In the genomic region with DNA sequence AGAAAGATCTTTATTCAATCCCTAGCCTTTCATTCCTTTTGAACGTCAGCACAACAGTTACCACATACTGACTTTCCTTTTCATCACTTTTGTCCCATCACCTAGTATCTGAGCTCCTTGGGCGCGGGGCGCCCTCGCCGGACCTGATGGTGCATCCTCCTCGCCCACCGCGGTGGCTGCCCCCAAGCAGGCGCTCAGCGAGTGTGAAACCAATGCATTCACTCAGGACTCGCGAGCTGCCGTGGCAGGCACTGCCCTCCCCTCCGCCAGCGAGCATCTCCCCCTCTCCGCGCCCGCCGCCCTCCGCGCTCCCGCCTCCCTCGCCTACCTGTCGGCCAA, we compare ENCODE assay signal across 9 cellular contexts. TPM values are rescaled to one million over a fixed set of nuclear protein-coding genes. Genes with fewer than 3 reads are reported as not detected.
A peak's percentile ranks its signal among the peaks of the same experiment; 100 is the strongest.
DNase-seq lines count a peak whose midpoint lies in the region; ATAC-seq, FAIRE-seq and TF ChIP-seq lines count a peak whose summit lies in the region.
"Had no signal": no experiment of that assay in that cellular context is flagged by ENCODE, and none has a peak within 500 bp of the region (broad histone marks: within the 10 kb centered on the region; RNA-seq: fewer than 3 reads in every experiment).

No MANE protein-coding gene starts in this region.

- peaks cover 15 to 25% of the 10 kb centered on the region in 2 donors for H3K36me3 Mint-ChIP-seq in CD4-positive, alpha-beta memory T cell
- peaks cover 39% of the 10 kb centered on the region for H3K36me3 Mint-ChIP-seq in activated T-helper 2 cell treated with anti-CD3 and anti-CD28 coated beads, Interferon-gamma antibody, Interleukin-2, Interleukin-4, amounts not matched to agents 10 μg/mL and 5 μg/mL and 100 μg/mL, durations not matched to agents 14 hours and 24 hours and 36 hours (ENCODE audit: low read depth)

- intact Hi-C loops in CD4-positive, alpha-beta memory T cell (cut with micrococcal nuclease), result no loop called here
- intact Hi-C loops in activated T-helper 2 cell treated with anti-CD3 and anti-CD28 coated beads, Interferon-gamma antibody, Interleukin-2, Interleukin-4, amounts not matched to agents 10 μg/mL and 5 μg/mL and 100 μg/mL, durations not matched to agents 14 hours and 24 hours and 36 hours (cut with micrococcal nuclease), result loop anchor here (2.0 to 10.0 kb wide), 3 partner anchors 54 to 150 kb away; partner anchors contain the start of genes ACLY, DNAJC7 and HAP1

- CTCF ChIA-PET in CD4-positive, alpha-beta memory T cell (lab: Charles Lee; ENCODE audit: partially characterized antibody), result interaction anchor here (1.1 to 2.5 kb wide), 3 partner anchors 53 to 155 kb away, joined by 3 to 8 read pairs (median 6); partner anchors contain the start of genes NKIRAS2 and P3H4
- CTCF ChIA-PET in HEK293T (lab: Yijun Ruan, JAX), result interaction anchor here (0.7 to 1.7 kb wide), 4 partner anchors 15 to 168 kb away, joined by 3 to 5 read pairs (median 4); partner anchors contain the start of gene JUP

- H3K4me1 Mint-ChIP-seq in CD4-positive, alpha-beta memory T cell, result peaks cover 11 to 37% (median 23%) of the 10 kb centered on the region in 4 donors
- H3K4me1 Mint-ChIP-seq in activated T-helper 2 cell treated with anti-CD3 and anti-CD28 coated beads, Interferon-gamma antibody, Interleukin-2, Interleukin-4, amounts not matched to agents 10 μg/mL and 5 μg/mL and 100 μg/mL, durations not matched to agents 14 hours and 24 hours and 36 hours (ENCODE audit: low read depth), result peaks cover 41% of the 10 kb centered on the region

- H3K9me3 Mint-ChIP-seq in CD4-positive, alpha-beta memory T cell, result peaks cover 0 to 1% (median 0%) of the 10 kb centered on the region in 8 donors
- H3K9me3 Mint-ChIP-seq in activated T-helper 2 cell treated with anti-CD3 and anti-CD28 coated beads, Interferon-gamma antibody, Interleukin-2, Interleukin-4, amounts not matched to agents 10 μg/mL and 5 μg/mL and 100 μg/mL, durations not matched to agents 14 hours and 24 hours and 36 hours, result no peaks in the 10 kb centered on the region

- peak overlapping the region; percentile 26 to 78 for H3K4me3 ChIP-seq in CD4-positive, alpha-beta memory T cell (ENCODE audit: low read length in 2 of 2)
- H3K4me3 ChIP-seq in HFF-Myc (replicated peaks; ENCODE audit: low read depth, low read length), result peak overlapping the region; percentile 92

- peaks cover 46% of the 10 kb centered on the region for H3K4me1 ChIP-seq in CD4-positive, alpha-beta memory T cell (ENCODE audit: insufficient read depth, low read length)

- H3K27ac Mint-ChIP-seq in CD4-positive, alpha-beta memory T cell, result no peak overlapping the region
- H3K27ac Mint-ChIP-seq in activated T-helper 2 cell treated with anti-CD3 and anti-CD28 coated beads, Interferon-gamma antibody, Interleukin-2, Interleukin-4, amounts not matched to agents 10 μg/mL and 5 μg/mL and 100 μg/mL, durations not matched to agents 14 hours and 24 hours and 36 hours, result no peak overlapping the region

- no peaks in the 10 kb centered on the region for H3K27me3 Mint-ChIP-seq in CD4-positive, alpha-beta memory T cell
- no peaks in the 10 kb centered on the region for H3K27me3 Mint-ChIP-seq in activated T-helper 2 cell treated with anti-CD3 and anti-CD28 coated beads, Interferon-gamma antibody, Interleukin-2, Interleukin-4, amounts not matched to agents 10 μg/mL and 5 μg/mL and 100 μg/mL, durations not matched to agents 14 hours and 24 hours and 36 hours (ENCODE audit: low read depth)

- no peak overlapping the region for H3K4me3 Mint-ChIP-seq in CD4-positive, alpha-beta memory T cell
- H3K4me3 Mint-ChIP-seq in activated T-helper 2 cell treated with anti-CD3 and anti-CD28 coated beads, Interferon-gamma antibody, Interleukin-2, Interleukin-4, amounts not matched to agents 10 μg/mL and 5 μg/mL and 100 μg/mL, durations not matched to agents 14 hours and 24 hours and 36 hours (ENCODE audit: low read depth), result no peak overlapping the region

- peak overlapping the region; percentile 71 for H3K27ac ChIP-seq in CD4-positive, alpha-beta memory T cell (ENCODE audit: low read depth, low read length)

- POLR2A ChIA-PET in CD4-positive, alpha-beta memory T cell (lab: Charles Lee; ENCODE audit: partially characterized antibody), result interaction anchor here (0.6 to 3.3 kb wide), 19 partner anchors 13 to 1524 kb away, joined by 3 to 25 read pairs (median 5); partner anchors contain the start of genes ACLY, CNP, DHX58 and DNAJC7
- POLR2A ChIA-PET in HEK293T (lab: Yijun Ruan, JAX), result interaction anchor here (0.6 to 3.9 kb wide), 25 partner anchors 9 to 176 kb away, joined by 3 to 36 read pairs (median 5); partner anchors contain the start of genes DNAJC7, EIF1, FKBP10 and JUP

- ATAC-seq in HG03521 (IDR thresholded peaks at IDR 0.05; ENCODE audit: unreplicated experiment), result no peak

- no peaks in the 10 kb centered on the region for H3K27me3 ChIP-seq in CD4-positive, alpha-beta memory T cell (ENCODE audit: insufficient read depth, low read length)

- peak; percentile 52 for FAIRE-seq in urothelium cell line (lab: Jason Lieb, UNC)

- peaks cover 7% of the 10 kb centered on the region for H3K36me3 ChIP-seq in CD4-positive, alpha-beta memory T cell (ENCODE audit: insufficient read depth, low read length)

- no peaks in the 10 kb centered on the region for H3K9me3 ChIP-seq in CD4-positive, alpha-beta memory T cell (ENCODE audit: control insufficient read depth in 1 of 2, low read length in 2 of 2)

- no peak for TF ChIP-seq CTCF in HFF-Myc (IDR thresholded peaks at IDR 0.05; ENCODE audit: low read depth, low read length, missing control alignments)

- no peak for DNase-seq in CD4-positive, alpha-beta memory T cell
- DNase-seq in HFF-Myc (ENCODE audit: extremely low read depth, low read depth) (no peak), iris pigment epithelial cell (ENCODE audit: low read depth) (peak; percentile 17), urothelium cell line (ENCODE audit: low spot score) (no peak), HEK293T (ENCODE audit: extremely low spot score) (no peak), H4 (ENCODE audit: low spot score) (no peak)
- peak; percentile 56 for DNase-seq in activated T-helper 2 cell treated with anti-CD3 and anti-CD28 coated beads, Interferon-gamma antibody, Interleukin-2, Interleukin-4, amounts not matched to agents 10 μg/mL and 5 μg/mL and 100 μg/mL, durations not matched to agents 14 hours and 24 hours and 36 hours (ENCODE audit: low spot score)

TF ChIP-seq in HEK293T, 16 proteins besides CTCF, POLR2A, EP300 and RAD21:
- TF ChIP-seq BHLHE40 (IDR thresholded peaks at IDR 0.05; ENCODE audit: borderline replicate concordance), result no peak
- no peak for TF ChIP-seq ELF4 (IDR thresholded peaks at IDR 0.05)
- no peak for TF ChIP-seq LEF1 (IDR thresholded peaks at IDR 0.05; ENCODE audit: borderline replicate concordance)
- no peak for TF ChIP-seq L3MBTL2 (conservative IDR thresholded peaks at IDR 0.05)
- TF ChIP-seq SP1 (IDR thresholded peaks at IDR 0.05), result no peak
- no peak for TF ChIP-seq NFRKB (IDR thresholded peaks at IDR 0.05)
- no peak for TF ChIP-seq FOXK2 (IDR thresholded peaks at IDR 0.05)
- no peak for TF ChIP-seq CTBP1 (IDR thresholded peaks at IDR 0.05; ENCODE audit: borderline replicate concordance)
- no peak for TF ChIP-seq ARNT (IDR thresholded peaks at IDR 0.05)
- TF ChIP-seq FOXM1 (IDR thresholded peaks at IDR 0.05; ENCODE audit: borderline replicate concordance), result no peak
- no peak for TF ChIP-seq TARDBP (IDR thresholded peaks at IDR 0.05)
- TF ChIP-seq ZNF384 (IDR thresholded peaks at IDR 0.05), result no peak
- no peak for TF ChIP-seq HDGF (IDR thresholded peaks at IDR 0.05; ENCODE audit: borderline replicate concordance)
- TF ChIP-seq SUZ12 (IDR thresholded peaks at IDR 0.05), result no peak
- no peak for TF ChIP-seq FOXA1 (IDR thresholded peaks at IDR 0.05)
- no peak for TF ChIP-seq PKNOX1 (IDR thresholded peaks at IDR 0.05)

RNA-seq across cellular contexts. Expression of gene KLHL11, which starts 0.8 kb away (rescaled TPM):
- total RNA-seq in CD4-positive, alpha-beta memory T cell, result 10 to 100 TPM; 20.6 to 20.8 TPM
- 1 to 10 TPM; 1.0 to 7.6 TPM for polyA plus RNA-seq in CD4-positive, alpha-beta memory T cell
- 44.3 and 46.0 TPM in 2 replicates for total RNA-seq in activated T-helper 2 cell treated with anti-CD3 and anti-CD28 coated beads, Interferon-gamma antibody, Interleukin-2, Interleukin-4, amounts not matched to agents 10 μg/mL and 5 μg/mL and 100 μg/mL, durations not matched to agents 14 hours and 24 hours and 36 hours
- total RNA-seq in H4 (2014; rRNA removed; shearing (Covaris generic)), result 14.2 and 14.3 TPM in 2 replicates

RNA-seq across cellular contexts. Expression of gene KLHL10, which starts 26.8 kb away (rescaled TPM):
- not detected for total RNA-seq in CD4-positive, alpha-beta memory T cell
- not detected for polyA plus RNA-seq in CD4-positive, alpha-beta memory T cell
- total RNA-seq in activated T-helper 2 cell treated with anti-CD3 and anti-CD28 coated beads, Interferon-gamma antibody, Interleukin-2, Interleukin-4, amounts not matched to agents 10 μg/mL and 5 μg/mL and 100 μg/mL, durations not matched to agents 14 hours and 24 hours and 36 hours, result 0.16 and 0.23 TPM in 2 replicates
- total RNA-seq in H4 (2014; rRNA removed; shearing (Covaris generic)), result not detected in 2 replicates
- total RNA-seq: lung microvascular endothelial cell had no signal

RNA-seq across cellular contexts. Expression of gene NT5C3B, which starts 28.4 kb away (rescaled TPM):
- total RNA-seq in CD4-positive, alpha-beta memory T cell, result 10 to 100 TPM; 20.9 to 22.3 TPM
- polyA plus RNA-seq in CD4-positive, alpha-beta memory T cell, result 10 to 100 TPM; 41.5 to 42.1 TPM
- total RNA-seq in activated T-helper 2 cell treated with anti-CD3 and anti-CD28 coated beads, Interferon-gamma antibody, Interleukin-2, Interleukin-4, amounts not matched to agents 10 μg/mL and 5 μg/mL and 100 μg/mL, durations not matched to agents 14 hours and 24 hours and 36 hours, result 59.9 and 62.0 TPM in 2 replicates
- 86.8 and 88.0 TPM in 2 replicates for total RNA-seq in H4 (2014; rRNA removed; shearing (Covaris generic))

RNA-seq across cellular contexts. Expression of gene FKBP10, which starts 51.7 kb away (rescaled TPM):
- not detected for total RNA-seq in CD4-positive, alpha-beta memory T cell
- not detected for polyA plus RNA-seq in CD4-positive, alpha-beta memory T cell
- 1.3 and 1.4 TPM in 2 replicates for total RNA-seq in activated T-helper 2 cell treated with anti-CD3 and anti-CD28 coated beads, Interferon-gamma antibody, Interleukin-2, Interleukin-4, amounts not matched to agents 10 μg/mL and 5 μg/mL and 100 μg/mL, durations not matched to agents 14 hours and 24 hours and 36 hours
- 90.7 and 91.9 TPM in 2 replicates for total RNA-seq in H4 (2014; rRNA removed; shearing (Covaris generic))

RNA-seq across cellular contexts. Expression of gene P3H4, which starts 52.7 kb away (rescaled TPM):
- 1 to 10 TPM; 5.9 to 6.8 TPM for total RNA-seq in CD4-positive, alpha-beta memory T cell
- 1 to 10 TPM; 1.4 to 4.2 TPM for polyA plus RNA-seq in CD4-positive, alpha-beta memory T cell
- 7.8 and 8.6 TPM in 2 replicates for total RNA-seq in activated T-helper 2 cell treated with anti-CD3 and anti-CD28 coated beads, Interferon-gamma antibody, Interleukin-2, Interleukin-4, amounts not matched to agents 10 μg/mL and 5 μg/mL and 100 μg/mL, durations not matched to agents 14 hours and 24 hours and 36 hours
- total RNA-seq in H4 (2014; rRNA removed; shearing (Covaris generic)), result 53.6 and 57.5 TPM in 2 replicates

Comparison
In these comparisons a context has a peak if more than half of its experiments do, and no peak if none do; other contexts are left out.
1. DNase-seq: peak in activated T-helper 2 cell treated with anti-CD3 and anti-CD28 coated beads, Interferon-gamma antibody, Interleukin-2, Interleukin-4, amounts not matched to agents 10 μg/mL and 5 μg/mL and 100 μg/mL, durations not matched to agents 14 hours and 24 hours and 36 hours (single experiment) and iris pigment epithelial cell (single experiment); none in CD4-positive, alpha-beta memory T cell (0 of 5), HFF-Myc (single experiment), urothelium cell line (single experiment), HEK293T (single experiment) and H4 (single experiment).